11 cellular contexts compared by ENCODE assay signal in the genomic region with DNA sequence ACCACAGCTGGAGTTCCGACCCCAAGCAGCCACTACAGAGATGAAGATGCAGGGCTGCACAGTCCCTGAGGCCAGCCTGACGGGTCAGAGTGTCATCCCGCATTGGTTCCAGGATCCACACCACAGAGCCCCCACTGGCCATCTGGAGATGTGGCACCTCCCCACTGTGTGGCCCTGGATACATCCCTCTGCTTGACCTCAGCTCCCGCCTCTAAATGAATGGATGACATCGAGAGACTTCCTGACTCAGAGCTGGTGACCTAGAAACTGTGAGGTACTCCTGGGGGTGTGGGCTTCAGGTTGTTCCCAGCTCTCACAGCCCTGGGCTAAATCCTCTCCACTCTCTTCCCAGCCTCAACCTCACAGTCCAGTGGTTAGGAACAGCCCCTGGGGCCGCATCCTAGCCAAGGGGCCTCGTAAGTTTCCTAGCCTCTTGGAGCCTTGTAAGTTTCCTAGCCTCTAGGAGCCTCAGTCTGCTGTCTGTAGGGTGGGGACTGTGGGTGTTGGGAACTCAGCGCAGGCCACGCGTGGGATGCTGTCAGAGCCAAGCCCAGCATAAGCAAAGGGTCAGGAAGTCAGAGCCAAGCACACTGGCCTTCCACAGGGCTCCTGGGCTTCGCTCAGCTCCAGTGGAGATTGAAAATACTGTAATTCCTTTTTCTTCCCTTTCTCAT.
DNase-seq lines count a peak whose midpoint lies in the region; TF ChIP-seq lines count a peak whose summit lies in the region.
"Had no signal": no experiment of that assay in that cellular context is flagged by ENCODE, and none has a peak within 500 bp of the region (broad histone marks: within the 10 kb centered on the region; RNA-seq: fewer than 3 reads in every experiment).

No MANE protein-coding gene starts in this region.

- H3K9ac ChIP-seq in BLaER1: no peak overlapping the region

- H3K4me1 ChIP-seq in BLaER1 (peaks cover 64% of the 10 kb centered on the region), HEK293 (ENCODE audit: control insufficient read depth, insufficient read depth, low read length) (no peaks in the 10 kb centered on the region; the same call in 1 of the 2 replicates), tibial artery (peaks cover 0 to 6% (median under 1%) of the 10 kb centered on the region in 4 donors)

- 0 out of 2 replicates have a peak, but pooled peaks have one; percentile 6 for TF ChIP-seq CTCF in HEK293 (tag by site-specific recombination; IDR thresholded peaks at IDR 0.05)
- TF ChIP-seq CTCF in tibial artery (IDR thresholded peaks at IDR 0.05): no peak

- peak overlapping the region; percentile 85 for H3K27ac Mint-ChIP-seq in activated naive CD8-positive, alpha-beta T cell

- POLR2A ChIA-PET in HEK293 (lab: Yijun Ruan, JAX): no interaction called here

- peak overlapping the region; percentile 51 for H3K4me2 ChIP-seq in BLaER1

- no peaks in the 10 kb centered on the region for H3K27me3 Mint-ChIP-seq in activated naive CD8-positive, alpha-beta T cell

- in situ Hi-C loops in KBM-7 (cut with MboI; ENCODE audit: low pct_unique_long_range_greater_than_20kb, low sequenced_read_pairs): no loop called here

- no peaks in the 10 kb centered on the region for H3K36me3 Mint-ChIP-seq in activated naive CD8-positive, alpha-beta T cell
- H3K36me3 Mint-ChIP-seq: brain had no signal

- H3K4me3 ChIP-seq in BLaER1 (no peak overlapping the region), HEK293 (ENCODE audit: low read depth, low read length) (no peak overlapping the region), tibial artery (no peak overlapping the region)
- H3K4me3 ChIP-seq: lower lobe of right lung had no signal

- H3K9me3 ChIP-seq in BLaER1: no peaks in the 10 kb centered on the region
- no peaks in the 10 kb centered on the region for H3K9me3 ChIP-seq in HEK293 (ENCODE audit: control insufficient read depth, insufficient read depth, low read depth, low read length)
- H3K9me3 ChIP-seq in tibial artery: no peaks in the 10 kb centered on the region
- H3K9me3 ChIP-seq: lower lobe of right lung had no signal

- H3K27ac ChIP-seq in BLaER1: peak overlapping the region; percentile 20; the same call in 1 of the 2 replicates
- H3K27ac ChIP-seq in HEK293 (ENCODE audit: extremely low read depth, low read depth, low read length): no peak overlapping the region
- H3K27ac ChIP-seq in tibial artery: no peak overlapping the region
- H3K27ac ChIP-seq: lower lobe of right lung had no signal

- H3K4me3 Mint-ChIP-seq in activated naive CD8-positive, alpha-beta T cell: no peak overlapping the region
- H3K4me3 Mint-ChIP-seq: brain had no signal

- H3K27me3 ChIP-seq in BLaER1: no peaks in the 10 kb centered on the region
- H3K27me3 ChIP-seq in tibial artery: peaks cover 0 to 43% of the 10 kb centered on the region in 2 donors

- intact Hi-C loops in tibial artery (cut with DNase I; ENCODE audit: low total_unique reads): loop anchor here (1.0 kb wide), 1 partner anchor 31 kb away; no protein-coding TSS in a partner anchor

- CTCF ChIA-PET in HEK293 (lab: Yijun Ruan, JAX): interaction anchor here (1.1 kb wide), 1 partner anchor 20 kb away, joined by 5 read pairs; no protein-coding TSS in a partner anchor

- no peaks in the 10 kb centered on the region for H4K20me1 ChIP-seq in BLaER1

- peaks cover 62% of the 10 kb centered on the region for H3K4me1 Mint-ChIP-seq in activated naive CD8-positive, alpha-beta T cell (ENCODE audit: low read depth)

- no peaks in the 10 kb centered on the region for H3K36me3 ChIP-seq in BLaER1
- H3K36me3 ChIP-seq in HEK293 (ENCODE audit: control insufficient read depth in 2 of 2, insufficient read depth in 1 of 2, low read length in 2 of 2): no peaks in the 10 kb centered on the region
- no peaks in the 10 kb centered on the region for H3K36me3 ChIP-seq in tibial artery
- H3K36me3 ChIP-seq: lower lobe of right lung had no signal

- no peaks in the 10 kb centered on the region for H3K9me3 Mint-ChIP-seq in activated naive CD8-positive, alpha-beta T cell (ENCODE audit: low read depth)

- DNase-seq in islet precursor cell (peak; percentile 88), DMS114 treated with DMSO at 0.1 percent for 48 hours (lab: John Stamatoyannopoulos, UW; ENCODE audit: unreplicated experiment) (no peak), tibial artery (no peak), cortex of kidney (lab: John Stamatoyannopoulos, UW) (no peak), KBM-7 (no peak)
- DNase-seq: lower lobe of right lung, NCI-H1092 had no signal

TF ChIP-seq in HEK293, 187 proteins besides CTCF, POLR2A, EP300 and RAD21 (continues in another document):
- TF ChIP-seq ZNF658 (tag by site-specific recombination; IDR thresholded peaks at IDR 0.05): no peak
- TF ChIP-seq ZFHX2 (tag by site-specific recombination; conservative IDR thresholded peaks at IDR 0.05): peak; percentile 63
- no peak for TF ChIP-seq GLIS2 (tag by site-specific recombination; IDR thresholded peaks at IDR 0.05)
- TF ChIP-seq ZNF610 (tag by site-specific recombination; IDR thresholded peaks at IDR 0.05; ENCODE audit: borderline replicate concordance): no peak
- TF ChIP-seq YY2 (tag by site-specific recombination; IDR thresholded peaks at IDR 0.05): no peak
- TF ChIP-seq ZNF585B (tag by site-specific recombination; IDR thresholded peaks at IDR 0.05): no peak
- TF ChIP-seq ZSCAN30 (tag by site-specific recombination; IDR thresholded peaks at IDR 0.05): no peak
- TF ChIP-seq ZNF549 (tag by site-specific recombination; IDR thresholded peaks at IDR 0.05): no peak
- TF ChIP-seq ZNF76 (tag by site-specific recombination; IDR thresholded peaks at IDR 0.05; ENCODE audit: borderline replicate concordance, low read depth): no peak
- TF ChIP-seq, protein P1, sequence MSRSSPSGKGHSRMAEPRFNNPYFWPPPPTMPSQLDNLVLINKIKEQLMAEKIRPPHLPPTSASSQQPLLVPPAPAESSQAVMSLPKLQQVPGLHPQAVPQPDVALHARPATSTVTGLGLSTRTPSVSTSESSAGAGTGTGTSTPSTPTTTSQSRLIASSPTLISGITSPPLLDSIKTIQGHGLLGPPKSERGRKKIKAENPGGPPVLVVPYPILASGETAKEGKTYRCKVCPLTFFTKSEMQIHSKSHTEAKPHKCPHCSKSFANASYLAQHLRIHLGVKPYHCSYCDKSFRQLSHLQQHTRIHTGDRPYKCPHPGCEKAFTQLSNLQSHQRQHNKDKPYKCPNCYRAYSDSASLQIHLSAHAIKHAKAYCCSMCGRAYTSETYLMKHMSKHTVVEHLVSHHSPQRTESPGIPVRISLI (tag by site-specific recombination; IDR thresholded peaks at IDR 0.05): no peak
- peak; percentile 60 for TF ChIP-seq EGR2 (tag by site-specific recombination; IDR thresholded peaks at IDR 0.05; ENCODE audit: low read depth)
- TF ChIP-seq ZNF629 (tag by site-specific recombination; IDR thresholded peaks at IDR 0.05): peak; percentile 71
- TF ChIP-seq, protein P2, sequence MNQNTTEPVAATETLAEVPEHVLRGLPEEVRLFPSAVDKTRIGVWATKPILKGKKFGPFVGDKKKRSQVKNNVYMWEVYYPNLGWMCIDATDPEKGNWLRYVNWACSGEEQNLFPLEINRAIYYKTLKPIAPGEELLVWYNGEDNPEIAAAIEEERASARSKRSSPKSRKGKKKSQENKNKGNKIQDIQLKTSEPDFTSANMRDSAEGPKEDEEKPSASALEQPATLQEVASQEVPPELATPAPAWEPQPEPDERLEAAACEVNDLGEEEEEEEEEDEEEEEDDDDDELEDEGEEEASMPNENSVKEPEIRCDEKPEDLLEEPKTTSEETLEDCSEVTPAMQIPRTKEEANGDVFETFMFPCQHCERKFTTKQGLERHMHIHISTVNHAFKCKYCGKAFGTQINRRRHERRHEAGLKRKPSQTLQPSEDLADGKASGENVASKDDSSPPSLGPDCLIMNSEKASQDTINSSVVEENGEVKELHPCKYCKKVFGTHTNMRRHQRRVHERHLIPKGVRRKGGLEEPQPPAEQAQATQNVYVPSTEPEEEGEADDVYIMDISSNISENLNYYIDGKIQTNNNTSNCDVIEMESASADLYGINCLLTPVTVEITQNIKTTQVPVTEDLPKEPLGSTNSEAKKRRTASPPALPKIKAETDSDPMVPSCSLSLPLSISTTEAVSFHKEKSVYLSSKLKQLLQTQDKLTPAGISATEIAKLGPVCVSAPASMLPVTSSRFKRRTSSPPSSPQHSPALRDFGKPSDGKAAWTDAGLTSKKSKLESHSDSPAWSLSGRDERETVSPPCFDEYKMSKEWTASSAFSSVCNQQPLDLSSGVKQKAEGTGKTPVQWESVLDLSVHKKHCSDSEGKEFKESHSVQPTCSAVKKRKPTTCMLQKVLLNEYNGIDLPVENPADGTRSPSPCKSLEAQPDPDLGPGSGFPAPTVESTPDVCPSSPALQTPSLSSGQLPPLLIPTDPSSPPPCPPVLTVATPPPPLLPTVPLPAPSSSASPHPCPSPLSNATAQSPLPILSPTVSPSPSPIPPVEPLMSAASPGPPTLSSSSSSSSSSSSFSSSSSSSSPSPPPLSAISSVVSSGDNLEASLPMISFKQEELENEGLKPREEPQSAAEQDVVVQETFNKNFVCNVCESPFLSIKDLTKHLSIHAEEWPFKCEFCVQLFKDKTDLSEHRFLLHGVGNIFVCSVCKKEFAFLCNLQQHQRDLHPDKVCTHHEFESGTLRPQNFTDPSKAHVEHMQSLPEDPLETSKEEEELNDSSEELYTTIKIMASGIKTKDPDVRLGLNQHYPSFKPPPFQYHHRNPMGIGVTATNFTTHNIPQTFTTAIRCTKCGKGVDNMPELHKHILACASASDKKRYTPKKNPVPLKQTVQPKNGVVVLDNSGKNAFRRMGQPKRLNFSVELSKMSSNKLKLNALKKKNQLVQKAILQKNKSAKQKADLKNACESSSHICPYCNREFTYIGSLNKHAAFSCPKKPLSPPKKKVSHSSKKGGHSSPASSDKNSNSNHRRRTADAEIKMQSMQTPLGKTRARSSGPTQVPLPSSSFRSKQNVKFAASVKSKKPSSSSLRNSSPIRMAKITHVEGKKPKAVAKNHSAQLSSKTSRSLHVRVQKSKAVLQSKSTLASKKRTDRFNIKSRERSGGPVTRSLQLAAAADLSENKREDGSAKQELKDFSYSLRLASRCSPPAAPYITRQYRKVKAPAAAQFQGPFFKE (tag by site-specific recombination; IDR thresholded peaks at IDR 0.05; ENCODE audit: borderline replicate concordance): no peak
- TF ChIP-seq ZNF175 (tag by site-specific recombination; IDR thresholded peaks at IDR 0.05): no peak
- TF ChIP-seq ZNF548 (tag by site-specific recombination; IDR thresholded peaks at IDR 0.05): no peak
- no peak for TF ChIP-seq ZNF510 (tag by site-specific recombination; IDR thresholded peaks at IDR 0.05; ENCODE audit: insufficient replicate concordance)
- no peak for TF ChIP-seq ZNF624 (tag by site-specific recombination; IDR thresholded peaks at IDR 0.05)
- TF ChIP-seq, protein P3, sequence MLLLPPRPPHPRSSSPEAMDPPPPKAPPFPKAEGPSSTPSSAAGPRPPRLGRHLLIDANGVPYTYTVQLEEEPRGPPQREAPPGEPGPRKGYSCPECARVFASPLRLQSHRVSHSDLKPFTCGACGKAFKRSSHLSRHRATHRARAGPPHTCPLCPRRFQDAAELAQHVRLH (tag by site-specific recombination; IDR thresholded peaks at IDR 0.05): no peak
- no peak for TF ChIP-seq ZNF211 (tag by site-specific recombination; IDR thresholded peaks at IDR 0.05; ENCODE audit: low read depth)
